ENCODE assay signal across 1 cellular context in the genomic region with DNA sequence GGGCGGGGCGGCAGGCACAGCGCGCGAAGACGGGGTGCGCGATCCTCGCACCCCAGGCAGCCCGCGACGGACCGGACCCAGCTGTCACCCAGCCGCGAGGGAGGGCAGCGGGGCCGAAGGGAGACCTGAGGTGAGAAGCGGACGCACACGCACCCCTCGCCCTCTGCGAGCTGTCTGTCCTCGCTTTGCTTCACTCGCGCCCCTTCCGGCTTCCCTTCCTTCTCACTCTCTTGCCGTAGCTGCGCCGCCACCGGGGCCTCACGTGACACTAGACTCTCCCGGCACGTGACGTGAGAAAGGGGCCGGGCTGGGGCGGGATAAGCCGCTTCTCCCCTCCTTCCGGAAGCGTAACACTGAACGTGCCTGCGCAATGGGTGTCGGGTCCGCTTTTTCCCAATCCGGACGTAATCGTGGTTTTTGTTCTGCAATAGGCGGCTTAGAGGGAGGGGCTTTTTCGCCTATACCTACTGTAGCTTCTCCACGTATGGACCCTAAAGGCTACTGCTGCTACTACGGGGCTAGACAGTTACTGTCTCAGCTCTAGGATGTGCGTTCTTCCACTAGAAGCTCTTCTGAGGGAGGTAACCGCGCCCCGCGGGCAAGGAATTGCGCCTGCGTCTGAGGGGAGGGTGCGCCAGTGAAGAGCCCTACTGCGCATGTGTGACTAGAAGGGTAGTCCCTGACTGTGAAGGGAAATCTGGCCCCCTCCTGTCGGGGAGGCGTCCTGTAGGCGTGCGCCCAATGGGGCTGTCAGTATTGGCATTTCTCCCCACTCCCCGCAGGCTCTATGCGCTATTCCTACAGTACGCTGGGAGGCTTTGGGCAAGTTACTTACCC.
TF ChIP-seq lines count a peak whose summit lies in the region.

A gene (minus strand): TSS at position 270 of the 837 bp plus-strand sequence. CDS start 434 bp downstream, outside the sequence.
A gene with protein sequence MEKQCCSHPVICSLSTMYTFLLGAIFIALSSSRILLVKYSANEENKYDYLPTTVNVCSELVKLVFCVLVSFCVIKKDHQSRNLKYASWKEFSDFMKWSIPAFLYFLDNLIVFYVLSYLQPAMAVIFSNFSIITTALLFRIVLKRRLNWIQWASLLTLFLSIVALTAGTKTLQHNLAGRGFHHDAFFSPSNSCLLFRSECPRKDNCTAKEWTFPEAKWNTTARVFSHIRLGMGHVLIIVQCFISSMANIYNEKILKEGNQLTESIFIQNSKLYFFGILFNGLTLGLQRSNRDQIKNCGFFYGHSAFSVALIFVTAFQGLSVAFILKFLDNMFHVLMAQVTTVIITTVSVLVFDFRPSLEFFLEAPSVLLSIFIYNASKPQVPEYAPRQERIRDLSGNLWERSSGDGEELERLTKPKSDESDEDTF (plus strand): TSS at position 353 of the 837 bp plus-strand sequence. CDS start 1,359 bp downstream, outside the sequence.

TF ChIP-seq in HepG2, 621 proteins besides CTCF, POLR2A, EP300 and RAD21 (continued from another document and continues in another):
- TF ChIP-seq ZNF615 (CRISPR knock-in tag; IDR thresholded peaks at IDR 0.05; ENCODE audit: borderline replicate concordance) (no peak; the same call in 1 of the 2 replicates), GTF2F1 (IDR thresholded peaks at IDR 0.05; ENCODE audit: low read length) (peak; percentile 84; the same call in 1 of the 2 replicates), DNMT3B (CRISPR knock-in tag; conservative IDR thresholded peaks at IDR 0.05) (no peak; the same call in 1 of the 2 replicates), NFATC3 (CRISPR knock-in tag; IDR thresholded peaks at IDR 0.05) (no peak), HCFC1 (IDR thresholded peaks at IDR 0.05; ENCODE audit: low read depth, low read length) (peak; percentile 39; the same call in 1 of the 2 replicates), NR2F1 (CRISPR knock-in tag; IDR thresholded peaks at IDR 0.05) (no peak), ZNF501 (CRISPR knock-in tag; IDR thresholded peaks at IDR 0.05) (peak; percentile 79), BHLHE40 (IDR thresholded peaks at IDR 0.05; ENCODE audit: low read length) (peak; percentile 99), GFI1 (CRISPR knock-in tag; IDR thresholded peaks at IDR 0.05; ENCODE audit: borderline replicate concordance) (0 out of 2 replicates have a peak, but pooled peaks have one; percentile 61), CAMTA2 (CRISPR knock-in tag; IDR thresholded peaks at IDR 0.05; ENCODE audit: borderline replicate concordance) (no peak), PCBP1 (IDR thresholded peaks at IDR 0.05; ENCODE audit: borderline replicate concordance, low read depth, low read length) (no peak), SOX6 (IDR thresholded peaks at IDR 0.05) (no peak), SOX6 (CRISPR knock-in tag; IDR thresholded peaks at IDR 0.05) (peak; percentile 73), ZNF510 (CRISPR knock-in tag; IDR thresholded peaks at IDR 0.05; ENCODE audit: low read depth) (peak; percentile 72; the same call in 1 of the 2 replicates), GABPA (IDR thresholded peaks at IDR 0.05; ENCODE audit: low read depth, low read length) (peak; percentile 38), GABPA (CRISPR knock-in tag; IDR thresholded peaks at IDR 0.05; ENCODE audit: low read depth) (peak; percentile 86), ZNF547 (CRISPR knock-in tag; IDR thresholded peaks at IDR 0.05) (no peak; the same call in 1 of the 2 replicates), ZNF20 (CRISPR knock-in tag; IDR thresholded peaks at IDR 0.05) (no peak), RARA (CRISPR knock-in tag; IDR thresholded peaks at IDR 0.05) (peak; percentile 32; the same call in 1 of the 2 replicates), CC2D1A (CRISPR knock-in tag; IDR thresholded peaks at IDR 0.05) (0 out of 2 replicates have a peak, but pooled peaks have one; percentile 33), ZSCAN29 (CRISPR knock-in tag; conservative IDR thresholded peaks at IDR 0.05) (no peak), ZBTB3 (CRISPR knock-in tag; IDR thresholded peaks at IDR 0.05; ENCODE audit: borderline replicate concordance, low read depth) (no peak), ZNF670 (CRISPR knock-in tag; IDR thresholded peaks at IDR 0.05; ENCODE audit: borderline replicate concordance) (peak; percentile 80; the same call in 1 of the 2 replicates), HNRNPLL (IDR thresholded peaks at IDR 0.05; ENCODE audit: low read depth, low read length, poor library complexity, severe bottlenecking) (peak; percentile 97), HNF4A (CRISPR knock-in tag; IDR thresholded peaks at IDR 0.05) (no peak), KLF9 (CRISPR knock-in tag; IDR thresholded peaks at IDR 0.05; ENCODE audit: low read depth) (no peak; the same call in 1 of the 2 replicates), KAT7 (CRISPR knock-in tag; IDR thresholded peaks at IDR 0.05; ENCODE audit: borderline replicate concordance) (peak; percentile 60; the same call in 1 of the 2 replicates), KLF12 (CRISPR knock-in tag; IDR thresholded peaks at IDR 0.05; ENCODE audit: borderline replicate concordance) (no peak; the same call in 1 of the 2 replicates), ZNF10 (CRISPR knock-in tag; IDR thresholded peaks at IDR 0.05; ENCODE audit: borderline replicate concordance, low read depth) (no peak)
- TF ChIP-seq, protein P1, sequence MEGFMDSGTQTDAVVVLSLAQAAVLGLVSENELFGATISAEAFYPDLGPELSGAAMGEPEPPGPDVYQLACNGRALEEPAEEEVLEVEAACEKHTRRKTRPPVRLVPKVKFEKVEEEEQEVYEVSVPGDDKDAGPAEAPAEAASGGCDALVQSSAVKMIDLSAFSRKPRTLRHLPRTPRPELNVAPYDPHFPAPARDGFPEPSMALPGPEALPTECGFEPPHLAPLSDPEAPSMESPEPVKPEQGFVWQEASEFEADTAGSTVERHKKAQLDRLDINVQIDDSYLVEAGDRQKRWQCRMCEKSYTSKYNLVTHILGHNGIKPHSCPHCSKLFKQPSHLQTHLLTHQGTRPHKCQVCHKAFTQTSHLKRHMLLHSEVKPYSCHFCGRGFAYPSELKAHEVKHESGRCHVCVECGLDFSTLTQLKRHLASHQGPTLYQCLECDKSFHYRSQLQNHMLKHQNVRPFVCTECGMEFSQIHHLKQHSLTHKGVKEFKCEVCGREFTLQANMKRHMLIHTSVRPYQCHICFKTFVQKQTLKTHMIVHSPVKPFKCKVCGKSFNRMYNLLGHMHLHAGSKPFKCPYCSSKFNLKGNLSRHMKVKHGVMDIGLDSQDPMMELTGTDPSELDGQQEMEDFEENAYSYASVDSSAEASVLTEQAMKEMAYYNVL (CRISPR knock-in tag; IDR thresholded peaks at IDR 0.05; ENCODE audit: borderline replicate concordance), result peak; percentile 27; the same call in 1 of the 2 replicates
- TF ChIP-seq, protein P2, sequence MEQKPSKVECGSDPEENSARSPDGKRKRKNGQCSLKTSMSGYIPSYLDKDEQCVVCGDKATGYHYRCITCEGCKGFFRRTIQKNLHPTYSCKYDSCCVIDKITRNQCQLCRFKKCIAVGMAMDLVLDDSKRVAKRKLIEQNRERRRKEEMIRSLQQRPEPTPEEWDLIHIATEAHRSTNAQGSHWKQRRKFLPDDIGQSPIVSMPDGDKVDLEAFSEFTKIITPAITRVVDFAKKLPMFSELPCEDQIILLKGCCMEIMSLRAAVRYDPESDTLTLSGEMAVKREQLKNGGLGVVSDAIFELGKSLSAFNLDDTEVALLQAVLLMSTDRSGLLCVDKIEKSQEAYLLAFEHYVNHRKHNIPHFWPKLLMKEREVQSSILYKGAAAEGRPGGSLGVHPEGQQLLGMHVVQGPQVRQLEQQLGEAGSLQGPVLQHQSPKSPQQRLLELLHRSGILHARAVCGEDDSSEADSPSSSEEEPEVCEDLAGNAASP (CRISPR knock-in tag; IDR thresholded peaks at IDR 0.05; ENCODE audit: borderline replicate concordance), result no peak; the same call in 1 of the 2 replicates
- TF ChIP-seq, protein P3, sequence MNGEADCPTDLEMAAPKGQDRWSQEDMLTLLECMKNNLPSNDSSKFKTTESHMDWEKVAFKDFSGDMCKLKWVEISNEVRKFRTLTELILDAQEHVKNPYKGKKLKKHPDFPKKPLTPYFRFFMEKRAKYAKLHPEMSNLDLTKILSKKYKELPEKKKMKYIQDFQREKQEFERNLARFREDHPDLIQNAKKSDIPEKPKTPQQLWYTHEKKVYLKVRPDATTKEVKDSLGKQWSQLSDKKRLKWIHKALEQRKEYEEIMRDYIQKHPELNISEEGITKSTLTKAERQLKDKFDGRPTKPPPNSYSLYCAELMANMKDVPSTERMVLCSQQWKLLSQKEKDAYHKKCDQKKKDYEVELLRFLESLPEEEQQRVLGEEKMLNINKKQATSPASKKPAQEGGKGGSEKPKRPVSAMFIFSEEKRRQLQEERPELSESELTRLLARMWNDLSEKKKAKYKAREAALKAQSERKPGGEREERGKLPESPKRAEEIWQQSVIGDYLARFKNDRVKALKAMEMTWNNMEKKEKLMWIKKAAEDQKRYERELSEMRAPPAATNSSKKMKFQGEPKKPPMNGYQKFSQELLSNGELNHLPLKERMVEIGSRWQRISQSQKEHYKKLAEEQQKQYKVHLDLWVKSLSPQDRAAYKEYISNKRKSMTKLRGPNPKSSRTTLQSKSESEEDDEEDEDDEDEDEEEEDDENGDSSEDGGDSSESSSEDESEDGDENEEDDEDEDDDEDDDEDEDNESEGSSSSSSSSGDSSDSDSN (CRISPR knock-in tag; IDR thresholded peaks at IDR 0.05), result peak; percentile 31; the same call in 1 of the 2 replicates
- TF ChIP-seq, protein P4, sequence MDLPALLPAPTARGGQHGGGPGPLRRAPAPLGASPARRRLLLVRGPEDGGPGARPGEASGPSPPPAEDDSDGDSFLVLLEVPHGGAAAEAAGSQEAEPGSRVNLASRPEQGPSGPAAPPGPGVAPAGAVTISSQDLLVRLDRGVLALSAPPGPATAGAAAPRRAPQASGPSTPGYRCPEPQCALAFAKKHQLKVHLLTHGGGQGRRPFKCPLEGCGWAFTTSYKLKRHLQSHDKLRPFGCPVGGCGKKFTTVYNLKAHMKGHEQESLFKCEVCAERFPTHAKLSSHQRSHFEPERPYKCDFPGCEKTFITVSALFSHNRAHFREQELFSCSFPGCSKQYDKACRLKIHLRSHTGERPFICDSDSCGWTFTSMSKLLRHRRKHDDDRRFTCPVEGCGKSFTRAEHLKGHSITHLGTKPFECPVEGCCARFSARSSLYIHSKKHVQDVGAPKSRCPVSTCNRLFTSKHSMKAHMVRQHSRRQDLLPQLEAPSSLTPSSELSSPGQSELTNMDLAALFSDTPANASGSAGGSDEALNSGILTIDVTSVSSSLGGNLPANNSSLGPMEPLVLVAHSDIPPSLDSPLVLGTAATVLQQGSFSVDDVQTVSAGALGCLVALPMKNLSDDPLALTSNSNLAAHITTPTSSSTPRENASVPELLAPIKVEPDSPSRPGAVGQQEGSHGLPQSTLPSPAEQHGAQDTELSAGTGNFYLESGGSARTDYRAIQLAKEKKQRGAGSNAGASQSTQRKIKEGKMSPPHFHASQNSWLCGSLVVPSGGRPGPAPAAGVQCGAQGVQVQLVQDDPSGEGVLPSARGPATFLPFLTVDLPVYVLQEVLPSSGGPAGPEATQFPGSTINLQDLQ (CRISPR knock-in tag; IDR thresholded peaks at IDR 0.05), result no peak
- TF ChIP-seq, protein P5, sequence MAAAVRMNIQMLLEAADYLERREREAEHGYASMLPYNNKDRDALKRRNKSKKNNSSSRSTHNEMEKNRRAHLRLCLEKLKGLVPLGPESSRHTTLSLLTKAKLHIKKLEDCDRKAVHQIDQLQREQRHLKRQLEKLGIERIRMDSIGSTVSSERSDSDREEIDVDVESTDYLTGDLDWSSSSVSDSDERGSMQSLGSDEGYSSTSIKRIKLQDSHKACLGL (CRISPR knock-in tag; IDR thresholded peaks at IDR 0.05), result peak; percentile 61; the same call in 1 of the 2 replicates
- TF ChIP-seq, protein P6, sequence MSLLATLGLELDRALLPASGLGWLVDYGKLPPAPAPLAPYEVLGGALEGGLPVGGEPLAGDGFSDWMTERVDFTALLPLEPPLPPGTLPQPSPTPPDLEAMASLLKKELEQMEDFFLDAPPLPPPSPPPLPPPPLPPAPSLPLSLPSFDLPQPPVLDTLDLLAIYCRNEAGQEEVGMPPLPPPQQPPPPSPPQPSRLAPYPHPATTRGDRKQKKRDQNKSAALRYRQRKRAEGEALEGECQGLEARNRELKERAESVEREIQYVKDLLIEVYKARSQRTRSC (CRISPR knock-in tag; IDR thresholded peaks at IDR 0.05; ENCODE audit: low read depth), result no peak
- TF ChIP-seq, protein P7, sequence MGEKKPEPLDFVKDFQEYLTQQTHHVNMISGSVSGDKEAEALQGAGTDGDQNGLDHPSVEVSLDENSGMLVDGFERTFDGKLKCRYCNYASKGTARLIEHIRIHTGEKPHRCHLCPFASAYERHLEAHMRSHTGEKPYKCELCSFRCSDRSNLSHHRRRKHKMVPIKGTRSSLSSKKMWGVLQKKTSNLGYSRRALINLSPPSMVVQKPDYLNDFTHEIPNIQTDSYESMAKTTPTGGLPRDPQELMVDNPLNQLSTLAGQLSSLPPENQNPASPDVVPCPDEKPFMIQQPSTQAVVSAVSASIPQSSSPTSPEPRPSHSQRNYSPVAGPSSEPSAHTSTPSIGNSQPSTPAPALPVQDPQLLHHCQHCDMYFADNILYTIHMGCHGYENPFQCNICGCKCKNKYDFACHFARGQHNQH (CRISPR knock-in tag; IDR thresholded peaks at IDR 0.05), result peak; percentile 84
- TF ChIP-seq, protein P8, sequence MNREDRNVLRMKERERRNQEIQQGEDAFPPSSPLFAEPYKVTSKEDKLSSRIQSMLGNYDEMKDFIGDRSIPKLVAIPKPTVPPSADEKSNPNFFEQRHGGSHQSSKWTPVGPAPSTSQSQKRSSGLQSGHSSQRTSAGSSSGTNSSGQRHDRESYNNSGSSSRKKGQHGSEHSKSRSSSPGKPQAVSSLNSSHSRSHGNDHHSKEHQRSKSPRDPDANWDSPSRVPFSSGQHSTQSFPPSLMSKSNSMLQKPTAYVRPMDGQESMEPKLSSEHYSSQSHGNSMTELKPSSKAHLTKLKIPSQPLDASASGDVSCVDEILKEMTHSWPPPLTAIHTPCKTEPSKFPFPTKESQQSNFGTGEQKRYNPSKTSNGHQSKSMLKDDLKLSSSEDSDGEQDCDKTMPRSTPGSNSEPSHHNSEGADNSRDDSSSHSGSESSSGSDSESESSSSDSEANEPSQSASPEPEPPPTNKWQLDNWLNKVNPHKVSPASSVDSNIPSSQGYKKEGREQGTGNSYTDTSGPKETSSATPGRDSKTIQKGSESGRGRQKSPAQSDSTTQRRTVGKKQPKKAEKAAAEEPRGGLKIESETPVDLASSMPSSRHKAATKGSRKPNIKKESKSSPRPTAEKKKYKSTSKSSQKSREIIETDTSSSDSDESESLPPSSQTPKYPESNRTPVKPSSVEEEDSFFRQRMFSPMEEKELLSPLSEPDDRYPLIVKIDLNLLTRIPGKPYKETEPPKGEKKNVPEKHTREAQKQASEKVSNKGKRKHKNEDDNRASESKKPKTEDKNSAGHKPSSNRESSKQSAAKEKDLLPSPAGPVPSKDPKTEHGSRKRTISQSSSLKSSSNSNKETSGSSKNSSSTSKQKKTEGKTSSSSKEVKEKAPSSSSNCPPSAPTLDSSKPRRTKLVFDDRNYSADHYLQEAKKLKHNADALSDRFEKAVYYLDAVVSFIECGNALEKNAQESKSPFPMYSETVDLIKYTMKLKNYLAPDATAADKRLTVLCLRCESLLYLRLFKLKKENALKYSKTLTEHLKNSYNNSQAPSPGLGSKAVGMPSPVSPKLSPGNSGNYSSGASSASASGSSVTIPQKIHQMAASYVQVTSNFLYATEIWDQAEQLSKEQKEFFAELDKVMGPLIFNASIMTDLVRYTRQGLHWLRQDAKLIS (CRISPR knock-in tag; IDR thresholded peaks at IDR 0.05), result no peak
